ENCODE assay signal across 10 cellular contexts in genomic region chr10:127012769-127013152, GRCh38.
DNase-seq lines count a peak whose midpoint lies in the region; ATAC-seq, FAIRE-seq and TF ChIP-seq lines count a peak whose summit lies in the region.
"Had no signal": no experiment of that assay in that cellular context is flagged by ENCODE, and none has a peak within 500 bp of the region (broad histone marks: within the 10 kb centered on the region; RNA-seq: fewer than 3 reads in every experiment).

No MANE protein-coding gene starts in this region.

- DNase-seq in LNCaP clone FGC (ENCODE audit: low read depth) (peak; percentile 78), astrocyte (ENCODE audit: low read depth) (peak; percentile 20), iris pigment epithelial cell (ENCODE audit: low read depth) (peak; percentile 5), substantia nigra (lab: John Stamatoyannopoulos, UW) (peak in 33 of 49 donors; percentile 9 to 76 (median 44)), NCI-H526 treated with DMSO at 0.1 percent for 48 hours (lab: John Stamatoyannopoulos, UW) (no peak), NCI-H1417 (lab: John Stamatoyannopoulos, UW) (no peak)
- no peak for DNase-seq in activated CD8-positive, alpha-beta memory T cell treated with anti-CD3 and anti-CD28 coated beads, Interleukin-2, amount 10 ng/mL, durations not matched to agents 7 days and 5 days
- DNase-seq: activated naive CD8-positive, alpha-beta T cell treated with anti-CD3 and anti-CD28 coated beads, Interleukin-2, amount 10 ng/mL, durations not matched to agents 7 days and 5 days had no signal

- TF ChIP-seq CTCF in LNCaP clone FGC (IDR thresholded peaks at IDR 0.05; ENCODE audit: control insufficient read depth, extremely low read depth, insufficient read depth) (no peak), astrocyte (IDR thresholded peaks at IDR 0.05; ENCODE audit: insufficient read depth, low read depth, low read length) (no peak)

- H2AFZ ChIP-seq in astrocyte (ENCODE audit: low read depth, low read length), result no peak overlapping the region

- peaks cover 20% of the 10 kb centered on the region for H3K36me3 ChIP-seq in astrocyte (ENCODE audit: insufficient read depth, low read length)

- no peaks in the 10 kb centered on the region for H3K27me3 ChIP-seq in astrocyte (ENCODE audit: insufficient read depth, low read length)

- peaks cover under 1% of the 10 kb centered on the region for H3K4me1 Mint-ChIP-seq in astrocyte (ENCODE audit: low read depth, unreplicated experiment)
- no peaks in the 10 kb centered on the region for H3K4me1 Mint-ChIP-seq in activated CD8-positive, alpha-beta memory T cell treated with anti-CD3 and anti-CD28 coated beads, Interleukin-2, amount 10 ng/mL, durations not matched to agents 7 days and 5 days
- H3K4me1 Mint-ChIP-seq: activated naive CD8-positive, alpha-beta T cell treated with anti-CD3 and anti-CD28 coated beads, Interleukin-2, amount 10 ng/mL, durations not matched to agents 7 days and 5 days had no signal

- no peaks in the 10 kb centered on the region for H3K9me3 ChIP-seq in astrocyte (ENCODE audit: insufficient read depth, low read depth, low read length)

- no peak overlapping the region for H3K4me2 ChIP-seq in astrocyte (ENCODE audit: low read length)

- no peak for FAIRE-seq in astrocyte (lab: Jason Lieb, UNC)
- FAIRE-seq: GM18507 had no signal

- no peak overlapping the region for H3K4me3 Mint-ChIP-seq in astrocyte (ENCODE audit: unreplicated experiment)
- no peak overlapping the region for H3K4me3 Mint-ChIP-seq in activated CD8-positive, alpha-beta memory T cell treated with anti-CD3 and anti-CD28 coated beads, Interleukin-2, amount 10 ng/mL, durations not matched to agents 7 days and 5 days
- H3K4me3 Mint-ChIP-seq: activated naive CD8-positive, alpha-beta T cell treated with anti-CD3 and anti-CD28 coated beads, Interleukin-2, amount 10 ng/mL, durations not matched to agents 7 days and 5 days had no signal

- peaks cover 57% of the 10 kb centered on the region for H4K20me1 ChIP-seq in astrocyte (ENCODE audit: insufficient read depth, low read length)

- peaks cover 20% of the 10 kb centered on the region for H3K36me3 Mint-ChIP-seq in astrocyte (ENCODE audit: low read depth, unreplicated experiment)
- H3K36me3 Mint-ChIP-seq in activated CD8-positive, alpha-beta memory T cell treated with anti-CD3 and anti-CD28 coated beads, Interleukin-2, amount 10 ng/mL, durations not matched to agents 7 days and 5 days, result no peaks in the 10 kb centered on the region
- H3K36me3 Mint-ChIP-seq: activated naive CD8-positive, alpha-beta T cell treated with anti-CD3 and anti-CD28 coated beads, Interleukin-2, amount 10 ng/mL, durations not matched to agents 7 days and 5 days had no signal

- no peaks in the 10 kb centered on the region for H3K27me3 Mint-ChIP-seq in astrocyte (ENCODE audit: low read depth, unreplicated experiment)
- H3K27me3 Mint-ChIP-seq in activated CD8-positive, alpha-beta memory T cell treated with anti-CD3 and anti-CD28 coated beads, Interleukin-2, amount 10 ng/mL, durations not matched to agents 7 days and 5 days, result no peaks in the 10 kb centered on the region
- H3K27me3 Mint-ChIP-seq: activated naive CD8-positive, alpha-beta T cell treated with anti-CD3 and anti-CD28 coated beads, Interleukin-2, amount 10 ng/mL, durations not matched to agents 7 days and 5 days had no signal

- CTCF ChIA-PET in activated CD8-positive, alpha-beta memory T cell treated with anti-CD3 and anti-CD28 coated beads, Interleukin-2, amount 10 ng/mL, durations not matched to agents 7 days and 5 days (lab: Charles Lee), result no interaction called here

- H3K79me2 ChIP-seq in astrocyte (ENCODE audit: insufficient read depth, low read length), result peaks cover under 1% of the 10 kb centered on the region

- H3K27ac ChIP-seq in astrocyte (ENCODE audit: low read depth, low read length), result no peak overlapping the region
- H3K27ac ChIP-seq in substantia nigra (ENCODE audit: low read depth, low read length, poor library complexity, severe bottlenecking), result no peak overlapping the region

- H3K9ac ChIP-seq in astrocyte (ENCODE audit: low read length), result no peak overlapping the region

- no peaks in the 10 kb centered on the region for H3K9me3 Mint-ChIP-seq in astrocyte (ENCODE audit: unreplicated experiment)
- peaks cover 3% of the 10 kb centered on the region for H3K9me3 Mint-ChIP-seq in activated CD8-positive, alpha-beta memory T cell treated with anti-CD3 and anti-CD28 coated beads, Interleukin-2, amount 10 ng/mL, durations not matched to agents 7 days and 5 days (ENCODE audit: low read depth)
- H3K9me3 Mint-ChIP-seq: activated naive CD8-positive, alpha-beta T cell treated with anti-CD3 and anti-CD28 coated beads, Interleukin-2, amount 10 ng/mL, durations not matched to agents 7 days and 5 days had no signal

- H3K4me3 ChIP-seq in LNCaP clone FGC (ENCODE audit: low read depth, low read length) (no peak overlapping the region), astrocyte (ENCODE audit: insufficient read depth, low read depth, low read length) (no peak overlapping the region)

- H3K27ac Mint-ChIP-seq in astrocyte (ENCODE audit: unreplicated experiment), result no peak overlapping the region
- H3K27ac Mint-ChIP-seq in activated CD8-positive, alpha-beta memory T cell treated with anti-CD3 and anti-CD28 coated beads, Interleukin-2, amount 10 ng/mL, durations not matched to agents 7 days and 5 days, result no peak overlapping the region
- H3K27ac Mint-ChIP-seq: activated naive CD8-positive, alpha-beta T cell treated with anti-CD3 and anti-CD28 coated beads, Interleukin-2, amount 10 ng/mL, durations not matched to agents 7 days and 5 days had no signal

- H3K4me1 ChIP-seq in astrocyte (ENCODE audit: insufficient read depth, low read length), result peaks cover 7% of the 10 kb centered on the region

- ATAC-seq in activated CD8-positive, alpha-beta memory T cell treated with anti-CD3 and anti-CD28 coated beads, Interleukin-2, amount 10 ng/mL, durations not matched to agents 7 days and 5 days, result no peak
- ATAC-seq in HG03571 (IDR thresholded peaks at IDR 0.05; ENCODE audit: unreplicated experiment), result no peak

Comparison
In these comparisons a context has a peak if more than half of its experiments do, and no peak if none do; other contexts are left out.
1. DNase-seq: peak in LNCaP clone FGC (single experiment), astrocyte (single experiment), iris pigment epithelial cell (single experiment) and substantia nigra (33 of 49); none in activated CD8-positive, alpha-beta memory T cell treated with anti-CD3 and anti-CD28 coated beads, Interleukin-2, amount 10 ng/mL, durations not matched to agents 7 days and 5 days (single experiment), NCI-H526 treated with DMSO at 0.1 percent for 48 hours (single experiment) and NCI-H1417 (0 of 3).